ENCODE assay signal across 8 cellular contexts in genomic region chr17:66625321-66625767, GRCh38.
DNase-seq lines count a peak whose midpoint lies in the region; ATAC-seq and TF ChIP-seq lines count a peak whose summit lies in the region.

No MANE protein-coding gene starts in this region.

- TF ChIP-seq CTCF in 22Rv1 (IDR thresholded peaks at IDR 0.05) (peak; percentile 67), epithelial cell of esophagus (IDR thresholded peaks at IDR 0.05; ENCODE audit: insufficient read depth, low read depth, low read length, missing control alignments) (peak; percentile 62), GM10266 (IDR thresholded peaks at IDR 0.05; ENCODE audit: control insufficient read depth, insufficient read depth, low read depth, missing control alignments) (no peak)

- ATAC-seq in GM18861 (IDR thresholded peaks at IDR 0.05; ENCODE audit: unreplicated experiment): no peak

- H3K27ac ChIP-seq in 22Rv1: no peak overlapping the region

- peak; percentile 60 for DNase-seq in GM03348 (ENCODE audit: low spot score)
- DNase-seq in NCI-H748 treated with DMSO at 0.1 percent for 48 hours (lab: John Stamatoyannopoulos, UW): peak; percentile 36
- peak; percentile 45 for DNase-seq in epithelial cell of esophagus (ENCODE audit: low read depth)
- DNase-seq in pons (ENCODE audit: low spot score): peak; percentile 72
- no peak for DNase-seq in GM10266 (ENCODE audit: extremely low spot score)
- no peak for DNase-seq in stimulated activated naive CD4-positive, alpha-beta T cell treated with Interleukin-2 at 50 U/mL for 16 hours (lab: John Stamatoyannopoulos, UW)

- H3K4me3 ChIP-seq in epithelial cell of esophagus (ENCODE audit: low read length): no peak overlapping the region

Comparison
In these comparisons a context has a peak if more than half of its experiments do, and no peak if none do; other contexts are left out.
1. DNase-seq: peak in GM03348 (single experiment), NCI-H748 treated with DMSO at 0.1 percent for 48 hours (single experiment), epithelial cell of esophagus (single experiment) and pons (single experiment); none in GM10266 (single experiment) and stimulated activated naive CD4-positive, alpha-beta T cell treated with Interleukin-2 at 50 U/mL for 16 hours (single experiment).